Comparison of ENCODE assay signal across 11 cellular contexts in the genomic region with DNA sequence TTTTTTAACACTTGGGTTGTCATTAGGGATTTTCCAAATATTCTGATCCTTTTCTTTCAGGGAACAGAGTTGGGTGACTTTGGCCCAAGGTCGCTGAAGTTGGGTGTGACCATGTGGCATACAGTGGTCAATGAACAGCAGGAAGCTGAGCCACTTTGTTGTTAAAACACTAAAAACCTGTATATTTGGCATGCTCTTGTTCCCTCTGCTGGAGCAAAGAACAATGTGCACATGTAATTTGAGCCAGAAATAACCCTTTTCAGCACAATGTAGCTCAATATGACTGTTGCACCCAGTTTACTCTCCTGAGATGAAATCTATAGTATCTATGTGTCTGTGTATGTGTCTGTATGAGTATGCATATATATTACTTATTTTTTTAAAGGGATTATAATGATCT.
A peak's percentile ranks its signal among the peaks of the same experiment; 100 is the strongest.
DNase-seq lines count a peak whose midpoint lies in the region; ATAC-seq and TF ChIP-seq lines count a peak whose summit lies in the region.
"Had no signal": no experiment of that assay in that cellular context is flagged by ENCODE, and none has a peak within 500 bp of the region (broad histone marks: within the 10 kb centered on the region; RNA-seq: fewer than 3 reads in every experiment).

No MANE protein-coding gene starts in this region.

- no peaks in the 10 kb centered on the region for H3K9me2 ChIP-seq in HCT116 (ENCODE audit: insufficient read depth)

- H3K4me1 ChIP-seq in HCT116 (ENCODE audit: control insufficient read depth in 1 of 2, insufficient read depth in 2 of 2, low read length in 2 of 2) (0 out of 4 replicates have a peak, but pooled peaks cover 0 to 4% of the 10 kb centered on the region in 2 experiments), RWPE2 (ENCODE audit: insufficient read depth, poor library complexity, severe bottlenecking) (no peaks in the 10 kb centered on the region)

- no peak overlapping the region for H3K4me3 ChIP-seq in HCT116 (replicated peaks in 1 of 2; ENCODE audit: low read depth in 1 of 2, low read length in 2 of 2)
- no peak overlapping the region for H3K4me3 ChIP-seq in RWPE2 (ENCODE audit: severe bottlenecking)
- H3K4me3 ChIP-seq in fibroblast of villous mesenchyme (ENCODE audit: low read depth, low read length) = no peak overlapping the region

- RAD21 ChIA-PET in HCT116 (lab: Charles Lee; ENCODE audit: low non-redundant PET in 1 of 2, low total read pairs in 2 of 2, uncharacterized antibody in 2 of 2, unreplicated experiment in 2 of 2) = interaction anchor here (0.8 to 2.5 kb wide), 2 partner anchors 143 kb away, joined by 7 to 14 read pairs; no protein-coding TSS in a partner anchor

- POLR2A ChIA-PET in HCT116 (lab: Charles Lee) = no interaction called here

- DNase-seq in A172 (ENCODE audit: low spot score) (peak; percentile 47), HCT116 (ENCODE audit: low read depth, low spot score) (no peak), RWPE2 (ENCODE audit: low spot score) (no peak), fibroblast of villous mesenchyme (ENCODE audit: low read depth) (peak; percentile 10), HT-29 (ENCODE audit: low spot score) (no peak)
- no peak for DNase-seq in activated T-helper 2 cell treated with anti-CD3 and anti-CD28 coated beads, Interferon-gamma antibody, Interleukin-2, Interleukin-4, amounts not matched to agents 10 μg/mL and 5 μg/mL and 100 μg/mL, durations not matched to agents 14 hours and 24 hours and 36 hours (ENCODE audit: low spot score)
- DNase-seq: anterior cingulate cortex, NCI-H2029 treated with DMSO at 0.1 percent for 48 hours had no signal

- H3K9me3 ChIP-seq in HCT116 (ENCODE audit: control insufficient read depth in 1 of 2, insufficient read depth in 1 of 2, low read depth in 1 of 2, low read length in 2 of 2) (no peaks in the 10 kb centered on the region), RWPE2 (ENCODE audit: severe bottlenecking) (no peaks in the 10 kb centered on the region)

- no peaks in the 10 kb centered on the region for H3K79me2 ChIP-seq in HCT116 (ENCODE audit: insufficient read depth, low read length)

- CTCF ChIA-PET in HCT116 (lab: Charles Lee) = interaction anchor here (0.6 to 13.2 kb wide), 3 partner anchors 67 to 188 kb away, joined by 3 to 482 read pairs (median 5); no protein-coding TSS in a partner anchor

- H3K27ac ChIP-seq in HCT116 (ENCODE audit: low read depth, low read length) = no peak overlapping the region
- no peak overlapping the region for H3K27ac ChIP-seq in RWPE2 (ENCODE audit: poor library complexity, severe bottlenecking)
- H3K27ac ChIP-seq: HL-60 had no signal

- H3K9ac ChIP-seq in HCT116 (ENCODE audit: low read length) = no peak overlapping the region

- H3K27me3 Mint-ChIP-seq in activated T-helper 2 cell treated with anti-CD3 and anti-CD28 coated beads, Interferon-gamma antibody, Interleukin-2, Interleukin-4, amounts not matched to agents 10 μg/mL and 5 μg/mL and 100 μg/mL, durations not matched to agents 14 hours and 24 hours and 36 hours (ENCODE audit: low read depth) = peaks cover 2% of the 10 kb centered on the region

- no peak for TF ChIP-seq POLR2A in HCT116 (IDR thresholded peaks at IDR 0.05; ENCODE audit: borderline replicate concordance, extremely low read depth, insufficient read depth, insufficient read length)

- no peak overlapping the region for H3K4me2 ChIP-seq in HCT116 (ENCODE audit: low read length)

- H3K27ac Mint-ChIP-seq in activated T-helper 2 cell treated with anti-CD3 and anti-CD28 coated beads, Interferon-gamma antibody, Interleukin-2, Interleukin-4, amounts not matched to agents 10 μg/mL and 5 μg/mL and 100 μg/mL, durations not matched to agents 14 hours and 24 hours and 36 hours = no peak overlapping the region

- no peaks in the 10 kb centered on the region for H3K9me3 Mint-ChIP-seq in activated T-helper 2 cell treated with anti-CD3 and anti-CD28 coated beads, Interferon-gamma antibody, Interleukin-2, Interleukin-4, amounts not matched to agents 10 μg/mL and 5 μg/mL and 100 μg/mL, durations not matched to agents 14 hours and 24 hours and 36 hours

- no peaks in the 10 kb centered on the region for H3K4me1 Mint-ChIP-seq in activated T-helper 2 cell treated with anti-CD3 and anti-CD28 coated beads, Interferon-gamma antibody, Interleukin-2, Interleukin-4, amounts not matched to agents 10 μg/mL and 5 μg/mL and 100 μg/mL, durations not matched to agents 14 hours and 24 hours and 36 hours (ENCODE audit: low read depth)

- H3K36me3 Mint-ChIP-seq in activated T-helper 2 cell treated with anti-CD3 and anti-CD28 coated beads, Interferon-gamma antibody, Interleukin-2, Interleukin-4, amounts not matched to agents 10 μg/mL and 5 μg/mL and 100 μg/mL, durations not matched to agents 14 hours and 24 hours and 36 hours (ENCODE audit: low read depth) = no peaks in the 10 kb centered on the region

- no peaks in the 10 kb centered on the region for H4K20me1 ChIP-seq in HCT116 (ENCODE audit: insufficient read depth)

- no peak overlapping the region for H2AFZ ChIP-seq in HCT116 (ENCODE audit: low read depth, low read length, poor library complexity, severe bottlenecking)

- no peaks in the 10 kb centered on the region for H3K27me3 ChIP-seq in HCT116 (ENCODE audit: insufficient read depth, low read length)
- H3K27me3 ChIP-seq in RWPE2 (ENCODE audit: insufficient read depth, poor library complexity, severe bottlenecking) = peaks cover 3% of the 10 kb centered on the region

- intact Hi-C loops in HCT116 (cut with micrococcal nuclease) = no loop called here
- intact Hi-C loops in activated T-helper 2 cell treated with anti-CD3 and anti-CD28 coated beads, Interferon-gamma antibody, Interleukin-2, Interleukin-4, amounts not matched to agents 10 μg/mL and 5 μg/mL and 100 μg/mL, durations not matched to agents 14 hours and 24 hours and 36 hours (cut with micrococcal nuclease) = no loop called here

- no TSS peak for BruUV-seq in HCT116 (replicated peaks; lab: Mats Ljungman, UMichigan)

- H3K36me3 ChIP-seq in HCT116 (ENCODE audit: control insufficient read depth in 1 of 2, insufficient read depth in 2 of 2, low read length in 2 of 2) = no peaks in the 10 kb centered on the region
- no peaks in the 10 kb centered on the region for H3K36me3 ChIP-seq in RWPE2 (ENCODE audit: low read depth)

- peak; percentile 35 to 44 (median 41); a peak in 5 of 6 replicates for TF ChIP-seq CTCF in HCT116 (IDR thresholded peaks at IDR 0.05 in 2 of 3, conservative IDR thresholded peaks at IDR 0.05 in 1 of 3; ENCODE audit: borderline replicate concordance in 1 of 3, insufficient read depth in 1 of 3, low read depth in 2 of 3, low read length in 2 of 3)
- TF ChIP-seq CTCF in RWPE2 (IDR thresholded peaks at IDR 0.05; ENCODE audit: poor library complexity, severe bottlenecking) = peak; percentile 50
- peak; percentile 25 for TF ChIP-seq CTCF in fibroblast of villous mesenchyme (IDR thresholded peaks at IDR 0.05; ENCODE audit: insufficient read depth, low read depth, low read length)

- no peak overlapping the region for H3K4me3 Mint-ChIP-seq in activated T-helper 2 cell treated with anti-CD3 and anti-CD28 coated beads, Interferon-gamma antibody, Interleukin-2, Interleukin-4, amounts not matched to agents 10 μg/mL and 5 μg/mL and 100 μg/mL, durations not matched to agents 14 hours and 24 hours and 36 hours (ENCODE audit: low read depth)

- peak; percentile 54 for TF ChIP-seq RAD21 in HCT116 (IDR thresholded peaks at IDR 0.05; ENCODE audit: low read depth)

- peak; percentile 43 for ATAC-seq in HCT116
- no peak for ATAC-seq in RWPE2 (ENCODE audit: low read depth)
- no peak for ATAC-seq in GM19467 (IDR thresholded peaks at IDR 0.05; ENCODE audit: unreplicated experiment)
- no peak for ATAC-seq in GM21360 (IDR thresholded peaks at IDR 0.05; ENCODE audit: unreplicated experiment)

TF ChIP-seq in HCT116, 20 proteins besides CTCF, POLR2A, EP300 and RAD21:
- TF ChIP-seq SIN3A (IDR thresholded peaks at IDR 0.05; ENCODE audit: low read depth) = no peak
- no peak for TF ChIP-seq EGR1 (IDR thresholded peaks at IDR 0.05; ENCODE audit: low read depth)
- no peak for TF ChIP-seq TCF7L2 (IDR thresholded peaks at IDR 0.05; ENCODE audit: borderline replicate concordance, extremely low read depth, insufficient read depth, insufficient read length)
- no peak for TF ChIP-seq REST (IDR thresholded peaks at IDR 0.05; ENCODE audit: low read depth)
- TF ChIP-seq CEBPB (IDR thresholded peaks at IDR 0.05; ENCODE audit: low read depth) = no peak
- no peak for TF ChIP-seq SRF (IDR thresholded peaks at IDR 0.05; ENCODE audit: low read depth)
- no peak for TF ChIP-seq ZFX (IDR thresholded peaks at IDR 0.05)

Comparison
In these comparisons a context has a peak if more than half of its experiments do, and no peak if none do; other contexts are left out.
1. DNase-seq: peak in A172 (single experiment) and fibroblast of villous mesenchyme (single experiment); none in HCT116 (single experiment), RWPE2 (single experiment), HT-29 (single experiment) and activated T-helper 2 cell treated with anti-CD3 and anti-CD28 coated beads, Interferon-gamma antibody, Interleukin-2, Interleukin-4, amounts not matched to agents 10 μg/mL and 5 μg/mL and 100 μg/mL, durations not matched to agents 14 hours and 24 hours and 36 hours (single experiment).
2. Peak in every context shown above with its lines, with median percentiles within 50 percentile points of each other: CTCF ChIP-seq.